24 cellular contexts compared by ENCODE assay signal in the genomic region with DNA sequence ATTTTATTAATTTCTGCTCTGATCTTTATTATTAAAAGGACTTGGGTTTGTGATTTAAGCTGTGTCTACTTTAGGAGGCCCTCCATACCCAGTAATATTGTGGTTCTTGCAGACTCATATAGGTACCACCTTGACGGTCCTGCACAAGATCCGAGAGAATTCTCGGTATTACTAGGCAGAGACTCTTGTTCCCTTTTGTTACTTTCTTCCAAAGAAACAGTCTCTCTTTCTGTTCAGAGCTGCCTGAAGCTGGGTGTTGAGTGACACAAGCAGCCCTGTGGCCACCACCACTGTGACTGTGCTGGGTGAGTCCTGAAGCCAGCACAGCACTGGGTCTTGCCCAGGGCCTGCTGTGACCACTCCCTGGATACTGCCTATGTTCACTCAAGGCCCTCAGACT.
A peak's percentile ranks its signal among the peaks of the same experiment; 100 is the strongest.
DNase-seq lines count a peak whose midpoint lies in the region; ATAC-seq and TF ChIP-seq lines count a peak whose summit lies in the region.
"Had no signal": no experiment of that assay in that cellular context is flagged by ENCODE, and none has a peak within 500 bp of the region (broad histone marks: within the 10 kb centered on the region; RNA-seq: fewer than 3 reads in every experiment).

No MANE protein-coding gene starts in this region.

- TF ChIP-seq CTCF in GM12864 (IDR thresholded peaks at IDR 0.05; ENCODE audit: low read depth, low read length, missing control alignments): no peak

- no peak overlapping the region for H3K4me3 ChIP-seq in GM12864 (ENCODE audit: low read depth, low read length)
- H3K4me3 ChIP-seq: cardiac muscle cell, left lung, pancreas had no signal

- DNase-seq in GM12864 (ENCODE audit: low read depth) (peak; percentile 47), DMS79 treated with DMSO at 0.1 percent for 48 hours (lab: John Stamatoyannopoulos, UW) (no peak), T-helper 9 cell (no peak), NOMO-1 treated with dmso at 0.1 percent for 144 hours (lab: John Stamatoyannopoulos, UW; ENCODE audit: unreplicated experiment) (no peak)
- DNase-seq in stimulated activated CD4-positive, alpha-beta T cell treated with anti-CD3 and anti-CD28 coated beads, Interleukin-2, amount 100 ng/mL, for 24 hours: no peak
- DNase-seq: 8988T; activated naive CD4-positive, alpha-beta T cell treated with anti-CD3 and anti-CD28 coated beads, Interleukin-2, amount 10 ng/mL, durations not matched to agents 7 days and 5 days; activated T-cell treated with anti-CD3 and anti-CD28 coated beads, Interleukin-2, amount 50 U/mL, for 48 hours; BE2C; EL; GOT3; head of caudate nucleus; left lung; natural killer cell; NCI-H1105; NCI-H526; pancreas; stimulated activated CD8-positive, alpha-beta memory T cell treated with anti-CD3 and anti-CD28 coated beads, Interleukin-4, amount 100 ng/mL, for 48 hours had no signal

- ATAC-seq in GM19351 (IDR thresholded peaks at IDR 0.05; ENCODE audit: unreplicated experiment) (peak; percentile 49), HG02763 (IDR thresholded peaks at IDR 0.05; ENCODE audit: unreplicated experiment) (peak; percentile 72), HG03175 (IDR thresholded peaks at IDR 0.05; ENCODE audit: unreplicated experiment) (peak; percentile 50)
- ATAC-seq: activated CD4-positive, CD25-positive, alpha-beta regulatory T cell treated with anti-CD3 and anti-CD28 coated beads, Interleukin-2, amount 50 U/mL, for 24 hours; left lung; natural killer cell; pancreas; right cardiac atrium had no signal
